Comparison of ENCODE assay signal across 20 cellular contexts in the genomic region with DNA sequence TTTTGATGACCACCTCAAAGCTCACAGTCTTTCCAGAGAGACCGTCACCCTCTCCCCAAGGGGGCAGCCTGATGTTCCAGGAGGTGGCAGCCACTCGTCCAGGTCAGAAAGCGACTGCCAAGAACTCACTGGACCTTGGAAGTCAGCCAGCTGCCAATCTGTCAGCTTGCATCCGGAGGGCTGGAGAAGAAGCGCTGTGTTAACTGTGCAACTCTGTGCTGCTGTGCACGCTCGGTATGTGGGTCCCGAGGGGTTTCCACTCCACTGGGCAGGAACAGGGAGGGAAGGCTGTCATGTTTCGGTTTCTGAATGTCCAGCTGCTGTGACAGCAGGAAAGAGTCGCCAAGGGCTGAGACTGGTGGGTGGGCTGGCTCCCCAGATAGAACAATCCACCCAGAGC.
DNase-seq lines count a peak whose midpoint lies in the region; ATAC-seq and TF ChIP-seq lines count a peak whose summit lies in the region.
"Had no signal": no experiment of that assay in that cellular context is flagged by ENCODE, and none has a peak within 500 bp of the region (broad histone marks: within the 10 kb centered on the region; RNA-seq: fewer than 3 reads in every experiment).

No MANE protein-coding gene starts in this region.

- no peak for TF ChIP-seq EP300 in gastroesophageal sphincter (IDR thresholded peaks at IDR 0.05)

- 27% methylated on average over 10 of the region's 10 CpGs for WGBS in right cardiac atrium
- 64% methylated on average over 6 of the region's 10 CpGs; no CpG with 5 or more reads in 1 of the 2 donors for WGBS in gastroesophageal sphincter (ENCODE audit: low coverage in 1 of 2), 2 donors

- peak; percentile 16 for DNase-seq in GM19238 (ENCODE audit: insufficient read length, low spot score)
- DNase-seq in OCI-LY7 (ENCODE audit: low spot score), result peak; percentile 45
- DNase-seq in right cardiac atrium, result peak in 2 of 3 donors; percentile 14 to 50
- DNase-seq in left colon, result no peak
- DNase-seq in activated CD4-positive, alpha-beta T cell treated with anti-CD3 and anti-CD28 coated beads, Interleukin-2, amount 50 U/mL, for 1 hour, result no peak
- DNase-seq: activated CD4-positive, alpha-beta T cell treated with anti-CD3 and anti-CD28 coated beads for 36 hours; activated naive CD8-positive, alpha-beta T cell treated with anti-CD3 and anti-CD28 coated beads, Interleukin-2, amount 10 ng/mL, durations not matched to agents 7 days and 5 days; Calu3; hippocampal formation; naive thymus-derived CD8-positive, alpha-beta T cell; NCI-H2029 treated with DMSO at 0.1 percent for 48 hours; stomach; T1000; upper lobe of right lung had no signal

- H3K9me3 ChIP-seq in DOHH2 (ENCODE audit: control insufficient read depth, insufficient read depth, low read length), result no peaks in the 10 kb centered on the region
- H3K9me3 ChIP-seq in OCI-LY7 (ENCODE audit: low read length), result no peaks in the 10 kb centered on the region; the same call in 1 of the 2 replicates
- H3K9me3 ChIP-seq in right cardiac atrium (ENCODE audit: control insufficient read depth, low read length), result no peaks in the 10 kb centered on the region
- peaks cover 0 to 20% (median 0%) of the 10 kb centered on the region in 3 donors for H3K9me3 ChIP-seq in gastroesophageal sphincter
- H3K9me3 ChIP-seq: upper lobe of right lung had no signal

- intact Hi-C loops in OCI-LY7 (cut with micrococcal nuclease; ENCODE audit: unreplicated experiment), result no loop called here
- intact Hi-C loops in right cardiac atrium (cut with DNase I), result no loop called here
- intact Hi-C loops in left colon (cut with DNase I, micrococcal nuclease), result no loop called here

- H3K4me3 ChIP-seq in DOHH2 (ENCODE audit: low read length) (no peak overlapping the region), OCI-LY7 (ENCODE audit: low read depth, low read length, poor library complexity, severe bottlenecking) (no peak overlapping the region), right cardiac atrium (ENCODE audit: low read length) (no peak overlapping the region), gastroesophageal sphincter (no peak overlapping the region)
- H3K4me3 ChIP-seq: stomach, upper lobe of right lung had no signal

- H3K27ac ChIP-seq in DOHH2 (ENCODE audit: low read depth, low read length) (no peak overlapping the region), OCI-LY7 (ENCODE audit: low read depth, low read length, poor library complexity, severe bottlenecking) (no peak overlapping the region), right cardiac atrium (ENCODE audit: low read length) (no peak overlapping the region), gastroesophageal sphincter (no peak overlapping the region)
- H3K27ac ChIP-seq: parathyroid adenoma, stomach, upper lobe of right lung had no signal

- H3K4me2 ChIP-seq in DOHH2 (ENCODE audit: low read length) (peak overlapping the region; percentile 21; the same call in 1 of the 2 replicates), OCI-LY7 (ENCODE audit: low read length) (peak overlapping the region; percentile 29)

- H3K27me3 ChIP-seq in DOHH2 (ENCODE audit: control insufficient read depth, low read length) (no peaks in the 10 kb centered on the region; the same call in 1 of the 2 replicates), right cardiac atrium (ENCODE audit: control insufficient read depth, insufficient read depth) (no peaks in the 10 kb centered on the region), gastroesophageal sphincter (no peaks in the 10 kb centered on the region)
- H3K27me3 ChIP-seq: stomach, upper lobe of right lung had no signal

- H3K79me2 ChIP-seq in DOHH2 (ENCODE audit: control insufficient read depth, low read length) (no peaks in the 10 kb centered on the region), OCI-LY7 (ENCODE audit: insufficient read depth, low read depth, low read length) (no peaks in the 10 kb centered on the region)
- H3K79me2 ChIP-seq: parathyroid adenoma had no signal

- TF ChIP-seq POLR2A in gastroesophageal sphincter (IDR thresholded peaks at IDR 0.05), result no peak

- H3K4me1 ChIP-seq in DOHH2 (ENCODE audit: control insufficient read depth, low read length) (peaks cover 9% of the 10 kb centered on the region), OCI-LY7 (ENCODE audit: insufficient read depth, low read length, poor library complexity, severe bottlenecking) (peaks cover 9% of the 10 kb centered on the region), right cardiac atrium (ENCODE audit: control insufficient read depth, insufficient read depth, low read length) (no peaks in the 10 kb centered on the region), gastroesophageal sphincter (no peaks in the 10 kb centered on the region)
- H3K4me1 ChIP-seq: parathyroid adenoma, stomach, upper lobe of right lung had no signal

- POLR2A ChIA-PET in OCI-LY7 (lab: Charles Lee), result interaction anchor here (0.7 kb wide), 1 partner anchor 387 kb away, joined by 5 read pairs; no protein-coding TSS in a partner anchor

- H3K36me3 ChIP-seq in DOHH2 (ENCODE audit: control insufficient read depth, low read length) (no peaks in the 10 kb centered on the region), OCI-LY7 (ENCODE audit: insufficient read depth, low read length) (no peaks in the 10 kb centered on the region), gastroesophageal sphincter (no peaks in the 10 kb centered on the region)
- H3K36me3 ChIP-seq: stomach, upper lobe of right lung had no signal

- H4K20me1 ChIP-seq in DOHH2 (ENCODE audit: control insufficient read depth, insufficient read depth, low read depth, low read length) (no peaks in the 10 kb centered on the region), OCI-LY7 (ENCODE audit: insufficient read depth, low read length) (no peaks in the 10 kb centered on the region)

- TF ChIP-seq CTCF in DOHH2 (IDR thresholded peaks at IDR 0.05; ENCODE audit: low read depth, low read length, poor library complexity, severe bottlenecking) (no peak), OCI-LY7 (conservative IDR thresholded peaks at IDR 0.05; ENCODE audit: low read length) (no peak), gastroesophageal sphincter (IDR thresholded peaks at IDR 0.05) (no peak)

- H2AFZ ChIP-seq in OCI-LY7 (ENCODE audit: low read length), result no peak overlapping the region
- H2AFZ ChIP-seq: parathyroid adenoma had no signal

- no TSS peak for BruUV-seq in OCI-LY7 (replicated peaks; lab: Mats Ljungman, UMichigan)

- CTCF ChIA-PET in OCI-LY7 (lab: Charles Lee; ENCODE audit: unreplicated experiment), result no interaction called here

- ATAC-seq in right cardiac atrium (no peak), gastroesophageal sphincter (no peak), left colon (no peak), HG02571 (IDR thresholded peaks at IDR 0.05; ENCODE audit: unreplicated experiment) (no peak)
- ATAC-seq: activated CD4-positive, alpha-beta T cell treated with anti-CD3 and anti-CD28 coated beads for 36 hours; activated T-helper 17 cell treated with anti-CD3 and anti-CD28 coated beads, Interleukin-2, amount 50 U/mL, for 72 hours; HCT116; naive thymus-derived CD8-positive, alpha-beta T cell; upper lobe of right lung had no signal

- no peaks in the 10 kb centered on the region for H3F3A ChIP-seq in DOHH2 (ENCODE audit: control insufficient read depth, insufficient read depth)

- H3K9me2 ChIP-seq in DOHH2 (replicated peaks; ENCODE audit: control insufficient read depth, low read length) (no peaks in the 10 kb centered on the region), OCI-LY7 (ENCODE audit: insufficient read depth, low read length) (no peaks in the 10 kb centered on the region)

Comparison
In these comparisons a context has a peak if more than half of its experiments do, and no peak if none do; other contexts are left out.
1. DNase-seq: peak in GM19238 (single experiment), OCI-LY7 (single experiment) and right cardiac atrium (2 of 3); none in left colon (0 of 2) and activated CD4-positive, alpha-beta T cell treated with anti-CD3 and anti-CD28 coated beads, Interleukin-2, amount 50 U/mL, for 1 hour (single experiment).